Comparison of ENCODE assay signal across 11 cellular contexts in genomic region chr1:168224991-168225390, GRCh38. TPM values are rescaled to one million over a fixed set of nuclear protein-coding genes. Genes with fewer than 3 reads are reported as not detected.
DNase-seq lines count a peak whose midpoint lies in the region; ATAC-seq, FAIRE-seq and TF ChIP-seq lines count a peak whose summit lies in the region.
"Had no signal": no experiment of that assay in that cellular context is flagged by ENCODE, and none has a peak within 500 bp of the region (broad histone marks: within the 10 kb centered on the region; RNA-seq: fewer than 3 reads in every experiment).

No MANE protein-coding gene starts in this region.

- no peak for DNase-seq in astrocyte of the cerebellum (ENCODE audit: low read depth)
- DNase-seq in naive thymus-derived CD8-positive, alpha-beta T cell: no peak
- DNase-seq in foreskin melanocyte: no peak
- DNase-seq in pancreas: no peak

- POLR2A ChIA-PET in naive thymus-derived CD8-positive, alpha-beta T cell (lab: Charles Lee): interaction anchor here (1.1 to 1.9 kb wide), 4 partner anchors 10 to 289 kb away, joined by 3 to 9 read pairs (median 6); partner anchors contain the start of gene TIPRL

- H3K36me3 Mint-ChIP-seq in naive thymus-derived CD8-positive, alpha-beta T cell: peaks cover 0 to 5% (median 0%) of the 10 kb centered on the region in 3 donors

- TF ChIP-seq CTCF in C4-2B (conservative IDR thresholded peaks at IDR 0.05) (no peak), astrocyte of the cerebellum (IDR thresholded peaks at IDR 0.05; ENCODE audit: low read depth, low read length, missing control alignments) (no peak), pancreas (IDR thresholded peaks at IDR 0.05) (no peak)

- H3K27ac Mint-ChIP-seq in naive thymus-derived CD8-positive, alpha-beta T cell: peak overlapping the region in 9 of 10 donors; percentile 86 to 95 (median 91)

- FAIRE-seq in pancreas (lab: Jason Lieb, UNC): no peak
- FAIRE-seq: HTR-8/SVneo, islet of Langerhans had no signal

- H3K27me3 ChIP-seq in HUES6 (ENCODE audit: control insufficient read depth, insufficient read depth, low read length): no peaks in the 10 kb centered on the region
- H3K27me3 ChIP-seq in pancreas: no peaks in the 10 kb centered on the region
- H3K27me3 ChIP-seq: ascending aorta had no signal

- no peak overlapping the region for H3K9ac ChIP-seq in HUES6 (ENCODE audit: low read length)

- peak overlapping the region; percentile 74 to 98 (median 95) for H3K4me3 Mint-ChIP-seq in naive thymus-derived CD8-positive, alpha-beta T cell

- peaks cover 15 to 49% (median 44%) of the 10 kb centered on the region in 4 donors for H3K4me1 Mint-ChIP-seq in naive thymus-derived CD8-positive, alpha-beta T cell

- peaks cover 0 to 6% (median 2%) of the 10 kb centered on the region in 5 donors for H3K27me3 Mint-ChIP-seq in naive thymus-derived CD8-positive, alpha-beta T cell

- peaks cover 0 to 3% (median 0%) of the 10 kb centered on the region in 9 donors for H3K9me3 Mint-ChIP-seq in naive thymus-derived CD8-positive, alpha-beta T cell

- H3K4me1 ChIP-seq in HUES6 (ENCODE audit: control insufficient read depth, insufficient read depth, low read length): peaks cover 18% of the 10 kb centered on the region
- peaks cover 0 to 25% (median 18%) of the 10 kb centered on the region in 3 donors for H3K4me1 ChIP-seq in pancreas

- H3K9me3 ChIP-seq in HUES6 (ENCODE audit: control insufficient read depth, insufficient read depth, low read depth, low read length) (peaks cover 7% of the 10 kb centered on the region), pancreas (no peaks in the 10 kb centered on the region)
- H3K9me3 ChIP-seq: ascending aorta had no signal

- no peak for ATAC-seq in naive thymus-derived CD8-positive, alpha-beta T cell
- ATAC-seq in HG02852 (IDR thresholded peaks at IDR 0.05; ENCODE audit: unreplicated experiment) (no peak), HG02759 (IDR thresholded peaks at IDR 0.05; ENCODE audit: unreplicated experiment) (no peak), pancreas (no peak)

- H3K27ac ChIP-seq in C4-2B (peak overlapping the region; percentile 71), HUES6 (ENCODE audit: low read depth, low read length) (no peak overlapping the region), pancreas (no peak overlapping the region)

- intact Hi-C loops in pancreas (cut with DNase I): no loop called here

- 92 to 94% methylated on average over 3 of the region's 3 CpGs for WGBS in pancreas, 2 donors

- in situ Hi-C loops in astrocyte of the cerebellum (cut with HindIII; ENCODE audit: low sequenced_read_pairs): no loop called here

- no peaks in the 10 kb centered on the region for H3K36me3 ChIP-seq in HUES6 (ENCODE audit: control insufficient read depth, insufficient read depth, low read length)
- H3K36me3 ChIP-seq in pancreas: no peaks in the 10 kb centered on the region
- H3K36me3 ChIP-seq: ascending aorta had no signal

- H3K4me3 ChIP-seq in HUES6 (ENCODE audit: low read depth, low read length): peak overlapping the region; percentile 96; the same call in 1 of the 2 replicates
- peak overlapping the region; percentile 95 for H3K4me3 ChIP-seq in astrocyte of the cerebellum (ENCODE audit: low read depth, low read length)
- H3K4me3 ChIP-seq in pancreas: peak overlapping the region in 2 of 4 donors; percentile 74 to 98

RNA-seq across cellular contexts. Expression of gene SFT2D2, which starts 0.8 kb away (rescaled TPM):
- total RNA-seq in naive thymus-derived CD8-positive, alpha-beta T cell: 10 to 100 TPM; 50.0 to 52.0 TPM
- polyA plus RNA-seq in naive thymus-derived CD8-positive, alpha-beta T cell: 10 to 100 TPM; 33.4 to 48.8 (median 36.7) TPM
- total RNA-seq in pancreas: 10 to 100 TPM; 15.5 to 37.3 (median 23.0) TPM
- polyA plus RNA-seq in pancreas: 1 to 10 TPM; 2.4 to 6.1 TPM

RNA-seq across cellular contexts. Expression of gene TIPRL, which starts 46.2 kb away (rescaled TPM):
- 10 to 100 TPM; 23.4 to 29.3 TPM for total RNA-seq in naive thymus-derived CD8-positive, alpha-beta T cell
- 10 to 100 TPM; 28.9 to 34.9 (median 30.8) TPM for polyA plus RNA-seq in naive thymus-derived CD8-positive, alpha-beta T cell
- total RNA-seq in pancreas: 10 to 100 TPM; 11.9 to 17.3 (median 14.3) TPM
- polyA plus RNA-seq in pancreas: 10 to 100 TPM in 1 of 2 donors, 1 to 10 TPM in 1; 6.8 to 10.2 TPM

RNA-seq across cellular contexts. Expression of gene TBX19, which starts 55.7 kb away (rescaled TPM):
- 1 to 10 TPM; 3.1 to 3.6 TPM for total RNA-seq in naive thymus-derived CD8-positive, alpha-beta T cell
- 1 to 10 TPM; 1.2 to 3.1 (median 2.2) TPM for polyA plus RNA-seq in naive thymus-derived CD8-positive, alpha-beta T cell
- total RNA-seq in pancreas: 1 to 10 TPM in 1 of 6 donors, under 1 TPM in 5; 0.35 to 1.4 (median 0.57) TPM
- polyA plus RNA-seq in pancreas: 1 to 10 TPM; 1.4 to 2.0 TPM
